In the genomic region with DNA sequence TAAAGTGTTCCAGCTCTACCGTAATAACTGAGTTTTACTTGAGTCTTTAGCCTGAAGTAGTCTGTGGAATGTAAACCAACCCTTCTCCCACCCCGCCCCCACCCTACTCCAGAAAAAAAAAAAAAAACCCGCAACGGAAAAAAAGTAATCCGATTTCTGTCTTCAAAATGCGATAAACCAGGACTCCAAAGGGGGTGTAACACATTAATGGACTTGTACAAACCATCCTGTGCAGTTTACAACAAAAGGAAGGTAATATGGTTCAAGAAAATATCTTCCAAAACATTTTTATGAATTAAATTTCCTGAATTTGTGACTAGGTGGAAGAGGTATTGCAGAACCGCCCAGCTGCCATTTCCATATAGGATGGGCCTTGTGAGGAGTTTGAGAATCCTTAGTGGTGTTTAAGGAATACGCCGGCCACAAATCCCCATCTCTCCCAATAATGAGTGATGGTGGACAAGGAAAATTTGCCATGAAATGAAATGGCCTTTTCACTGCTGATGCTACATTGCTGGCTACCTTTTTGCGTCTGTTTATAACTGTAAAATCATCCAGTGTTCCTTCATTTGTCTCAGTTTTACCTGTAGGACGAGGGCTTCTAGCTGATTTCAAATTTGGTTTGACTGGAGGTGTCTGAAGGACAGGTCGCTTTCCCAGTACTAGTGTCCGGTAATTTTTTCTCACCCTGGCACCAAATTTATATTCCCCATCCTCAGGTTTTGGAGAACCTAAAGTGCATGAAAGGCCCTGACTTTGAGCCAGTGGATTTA, we compare ENCODE assay signal across 15 cellular contexts. TPM values are rescaled to one million over a fixed set of nuclear protein-coding genes. Genes with fewer than 3 reads are reported as not detected.
A peak's percentile ranks its signal among the peaks of the same experiment; 100 is the strongest.
DNase-seq lines count a peak whose midpoint lies in the region; ATAC-seq and TF ChIP-seq lines count a peak whose summit lies in the region.
"Had no signal": no experiment of that assay in that cellular context is flagged by ENCODE, and none has a peak within 500 bp of the region (broad histone marks: within the 10 kb centered on the region; RNA-seq: fewer than 3 reads in every experiment).

No MANE protein-coding gene starts in this region.

- H3K27me3 Mint-ChIP-seq in chondrocyte (ENCODE audit: low read depth): no peaks in the 10 kb centered on the region

- H3K27ac Mint-ChIP-seq in chondrocyte (ENCODE audit: unreplicated experiment): peak overlapping the region; percentile 95
- H3K27ac Mint-ChIP-seq: activated CD4-positive, alpha-beta T cell treated with anti-CD3 and anti-CD28 coated beads for 36 hours; stimulated activated effector memory CD8-positive, alpha-beta T cell treated with anti-CD3 and anti-CD28 coated beads, Interleukin-12 subunit alpha, Interleukin-12 subunit beta, amount 100 ng/mL, for 72 hours had no signal

- no peak overlapping the region for H3K27ac ChIP-seq in right atrium auricular region
- no peak overlapping the region for H3K27ac ChIP-seq in lower lobe of right lung
- H3K27ac ChIP-seq in urinary bladder (ENCODE audit: low read depth): no peak overlapping the region
- peak overlapping the region in 2 of 4 donors; percentile 10 to 84 for H3K27ac ChIP-seq in transverse colon
- H3K27ac ChIP-seq: gastrocnemius medialis had no signal

- no peaks in the 10 kb centered on the region for H3K36me3 Mint-ChIP-seq in chondrocyte (ENCODE audit: low read depth)
- H3K36me3 Mint-ChIP-seq: stimulated activated effector memory CD8-positive, alpha-beta T cell treated with anti-CD3 and anti-CD28 coated beads, Interleukin-12 subunit alpha, Interleukin-12 subunit beta, amount 100 ng/mL, for 72 hours had no signal

- H3K9me3 ChIP-seq in right atrium auricular region: no peaks in the 10 kb centered on the region
- H3K9me3 ChIP-seq in lower lobe of right lung: no peaks in the 10 kb centered on the region
- no peaks in the 10 kb centered on the region for H3K9me3 ChIP-seq in transverse colon
- H3K9me3 ChIP-seq: gastrocnemius medialis had no signal

- in situ Hi-C loops in transverse colon (cut with MboI; ENCODE audit: low pct_ligation_motif_present in 1 of 4, low pct_unique_long_range_greater_than_20kb in 1 of 4, low sequenced_read_pairs in 3 of 4): loop anchor here in 1 of 4 donors (25.0 kb wide), 1 partner anchor 797 kb away; the partner anchor contains the start of genes BMI1 and COMMD3

- H3K4me1 Mint-ChIP-seq in chondrocyte (ENCODE audit: low read depth): peaks cover 78% of the 10 kb centered on the region

- ATAC-seq in left cardiac atrium (no peak), lower lobe of right lung (no peak), HG02678 (IDR thresholded peaks at IDR 0.05; ENCODE audit: unreplicated experiment) (no peak)
- ATAC-seq: activated CD4-positive, alpha-beta T cell treated with anti-CD3 and anti-CD28 coated beads for 36 hours; gastrocnemius medialis; stimulated activated effector memory CD8-positive, alpha-beta T cell treated with anti-CD3 and anti-CD28 coated beads, Interleukin-12 subunit alpha, Interleukin-12 subunit beta, amount 100 ng/mL, for 72 hours had no signal

- TF ChIP-seq CTCF in right atrium auricular region (IDR thresholded peaks at IDR 0.05) (no peak), chondrocyte (IDR thresholded peaks at IDR 0.05) (no peak), lower lobe of right lung (IDR thresholded peaks at IDR 0.05) (no peak), transverse colon (IDR thresholded peaks at IDR 0.05) (no peak)

- peak overlapping the region; percentile 81 for H3K4me3 Mint-ChIP-seq in chondrocyte (ENCODE audit: unreplicated experiment)
- H3K4me3 Mint-ChIP-seq: activated CD4-positive, alpha-beta T cell treated with anti-CD3 and anti-CD28 coated beads for 36 hours had no signal

- 38% methylated on average over 13 of the region's 13 CpGs for WGBS in urinary bladder
- 68 to 79% methylated on average over 6 to 13 of the region's 13 CpGs for WGBS in transverse colon (ENCODE audit: low coverage in 1 of 2), 2 donors

- H3K9me3 Mint-ChIP-seq in chondrocyte (ENCODE audit: low read depth): no peaks in the 10 kb centered on the region
- H3K9me3 Mint-ChIP-seq: stimulated activated effector memory CD8-positive, alpha-beta T cell treated with anti-CD3 and anti-CD28 coated beads, Interleukin-12 subunit alpha, Interleukin-12 subunit beta, amount 100 ng/mL, for 72 hours had no signal

- intact Hi-C loops in left cardiac atrium (cut with DNase I) (loop anchor here in 1 of 2 donors (2.0 kb wide), 1 partner anchor 18 kb away; no protein-coding TSS in a partner anchor), lower lobe of right lung (cut with DNase I) (no loop called here), transverse colon (cut with DNase I; ENCODE audit: low total_unique reads) (no loop called here)

- H3K4me3 ChIP-seq in right atrium auricular region (peak overlapping the region; percentile 60 to 64), lower lobe of right lung (peak overlapping the region; percentile 12), urinary bladder (ENCODE audit: low read depth, low read length) (peak overlapping the region; percentile 94), transverse colon (peak overlapping the region in 2 of 4 donors; percentile 3 to 63)

- no peak for DNase-seq in right atrium auricular region (ENCODE audit: low spot score)
- no peak for DNase-seq in left cardiac atrium
- DNase-seq in chondrocyte (ENCODE audit: low spot score): no peak
- no peak for DNase-seq in lower lobe of right lung
- no peak for DNase-seq in transverse colon
- DNase-seq in NCI-H146 (lab: John Stamatoyannopoulos, UW): no peak
- DNase-seq: activated CD4-positive, alpha-beta T cell treated with anti-CD3 and anti-CD28 coated beads for 36 hours; activated gamma-delta T cell; gastrocnemius medialis; GF-D8; Karpas-422; NCI-H226 had no signal

- TF ChIP-seq POLR2A in transverse colon (IDR thresholded peaks at IDR 0.05): no peak

- no peak for TF ChIP-seq EP300 in transverse colon (IDR thresholded peaks at IDR 0.05; ENCODE audit: low read depth)

- H3K36me3 ChIP-seq in right atrium auricular region (no peaks in the 10 kb centered on the region), lower lobe of right lung (no peaks in the 10 kb centered on the region), urinary bladder (ENCODE audit: insufficient read depth) (no peaks in the 10 kb centered on the region), transverse colon (no peaks in the 10 kb centered on the region)
- H3K36me3 ChIP-seq: gastrocnemius medialis had no signal

- H3K27me3 ChIP-seq in right atrium auricular region (no peaks in the 10 kb centered on the region), lower lobe of right lung (ENCODE audit: low read depth) (peaks cover 67% of the 10 kb centered on the region), transverse colon (peaks cover 94% of the 10 kb centered on the region)

- H3K4me1 ChIP-seq in right atrium auricular region: peaks cover 0 to 17% of the 10 kb centered on the region in 2 donors
- H3K4me1 ChIP-seq in lower lobe of right lung: peaks cover 39% of the 10 kb centered on the region
- no peaks in the 10 kb centered on the region for H3K4me1 ChIP-seq in urinary bladder (ENCODE audit: insufficient read depth)
- peaks cover 5 to 57% (median 20%) of the 10 kb centered on the region in 4 donors for H3K4me1 ChIP-seq in transverse colon

RNA-seq across cellular contexts. Expression of gene SKIDA1, which starts 10.5 kb away (rescaled TPM):
- total RNA-seq in right atrium auricular region (1 to 10 TPM; 2.1 to 2.6 TPM), left cardiac atrium (1 to 10 TPM; 1.9 to 2.0 TPM), chondrocyte (1.9 to 3.7 TPM (median 2.0 TPM) in 3 replicates), lower lobe of right lung (0.95 TPM), urinary bladder (5.0 TPM), transverse colon (under 1 TPM in 2 of 4 donors, not detected in 2; 0.27 to 0.60 TPM)
- 0.61 TPM for polyA plus RNA-seq in urinary bladder

RNA-seq across cellular contexts. Expression of gene MLLT10, which starts 19.0 kb away (rescaled TPM):
- total RNA-seq in right atrium auricular region (10 to 100 TPM; 18.8 to 27.2 TPM), left cardiac atrium (10 to 100 TPM; 26.1 to 30.3 TPM), chondrocyte (35.4 to 39.0 TPM (median 37.5 TPM) in 3 replicates), lower lobe of right lung (48.8 TPM), urinary bladder (109 TPM), transverse colon (10 to 100 TPM; 12.0 to 43.0 (median 28.5) TPM)
- polyA plus RNA-seq in urinary bladder: 36.6 TPM
